Comparison of ENCODE assay signal across 12 cellular contexts in the genomic region with DNA sequence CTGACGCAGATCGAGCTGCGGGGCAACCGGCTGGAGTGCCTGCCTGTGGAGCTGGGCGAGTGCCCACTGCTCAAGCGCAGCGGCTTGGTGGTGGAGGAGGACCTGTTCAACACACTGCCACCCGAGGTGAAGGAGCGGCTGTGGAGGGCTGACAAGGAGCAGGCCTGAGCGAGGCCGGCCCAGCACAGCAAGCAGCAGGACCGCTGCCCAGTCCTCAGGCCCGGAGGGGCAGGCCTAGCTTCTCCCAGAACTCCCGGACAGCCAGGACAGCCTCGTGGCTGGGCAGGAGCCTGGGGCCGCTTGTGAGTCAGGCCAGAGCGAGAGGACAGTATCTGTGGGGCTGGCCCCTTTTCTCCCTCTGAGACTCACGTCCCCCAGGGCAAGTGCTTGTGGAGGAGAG. TPM values are rescaled to one million over a fixed set of nuclear protein-coding genes. Genes with fewer than 3 reads are reported as not detected.
DNase-seq lines count a peak whose midpoint lies in the region; TF ChIP-seq lines count a peak whose summit lies in the region.
"Had no signal": no experiment of that assay in that cellular context is flagged by ENCODE, and none has a peak within 500 bp of the region (broad histone marks: within the 10 kb centered on the region; RNA-seq: fewer than 3 reads in every experiment).

No MANE protein-coding gene starts in this region.

- peak overlapping the region; percentile 88 to 94 for H3K9ac ChIP-seq in liver (ENCODE audit: low read depth in 1 of 2, low read length in 2 of 2)

- TF ChIP-seq CTCF in HFFc6 (IDR thresholded peaks at IDR 0.05) (no peak), coronary artery (IDR thresholded peaks at IDR 0.05) (no peak), liver (IDR thresholded peaks at IDR 0.05; ENCODE audit: low read depth, low read length, missing input control) (no peak)

- no peak overlapping the region for H3K4me3 Mint-ChIP-seq in HFFc6
- H3K4me3 Mint-ChIP-seq: activated CD4-positive, alpha-beta T cell treated with anti-CD3 and anti-CD28 coated beads, Interleukin-2, amount 10 ng/mL, durations not matched to agents 7 days and 5 days; activated naive CD8-positive, alpha-beta T cell treated with anti-CD3 and anti-CD28 coated beads for 36 hours; CD4-positive, CD25-positive, alpha-beta regulatory T cell; natural killer cell treated with Interleukin-12 subunit alpha and Interleukin-12 subunit beta and Interleukin-15 and Interleukin-18, amount 100 ng/mL, for 72 hours had no signal

- H3K36me3 ChIP-seq in liver (ENCODE audit: control insufficient read depth in 4 of 4, insufficient read depth in 3 of 4, low read depth in 1 of 4, low read length in 3 of 4), result peaks cover 3 to 8% (median 5%) of the 10 kb centered on the region in 4 donors

- H3K4me1 Mint-ChIP-seq in HFFc6 (ENCODE audit: low read depth), result peaks cover 66% of the 10 kb centered on the region

- no peak for TF ChIP-seq RAD21 in liver (IDR thresholded peaks at IDR 0.05)

- 28% methylated on average over 18 of the region's 18 CpGs for WGBS in liver

- no peaks in the 10 kb centered on the region for H3K9me3 Mint-ChIP-seq in HFFc6
- H3K9me3 Mint-ChIP-seq: activated CD4-positive, alpha-beta T cell treated with anti-CD3 and anti-CD28 coated beads, Interleukin-2, amount 10 ng/mL, durations not matched to agents 7 days and 5 days; activated naive CD8-positive, alpha-beta T cell treated with anti-CD3 and anti-CD28 coated beads for 36 hours; CD4-positive, CD25-positive, alpha-beta regulatory T cell; natural killer cell treated with Interleukin-12 subunit alpha and Interleukin-12 subunit beta and Interleukin-15 and Interleukin-18, amount 100 ng/mL, for 72 hours had no signal

- H3K9me3 ChIP-seq in liver (ENCODE audit: control insufficient read depth in 4 of 4, low read length in 3 of 4), result no peaks in the 10 kb centered on the region

- no peaks in the 10 kb centered on the region for H3K27me3 ChIP-seq in liver (ENCODE audit: control insufficient read depth in 4 of 4, insufficient read depth in 4 of 4, low read length in 3 of 4)

- peak overlapping the region; percentile 0 for H3K4me3 ChIP-seq in coronary artery
- H3K4me3 ChIP-seq in liver (ENCODE audit: low read depth in 1 of 3, low read length in 3 of 3), result peak overlapping the region; percentile 63 to 95 (median 66)

- peaks cover 3% of the 10 kb centered on the region for H3K27me3 Mint-ChIP-seq in HFFc6 (ENCODE audit: insufficient read depth)
- H3K27me3 Mint-ChIP-seq: activated CD4-positive, alpha-beta T cell treated with anti-CD3 and anti-CD28 coated beads, Interleukin-2, amount 10 ng/mL, durations not matched to agents 7 days and 5 days; activated naive CD8-positive, alpha-beta T cell treated with anti-CD3 and anti-CD28 coated beads for 36 hours; CD4-positive, CD25-positive, alpha-beta regulatory T cell; natural killer cell treated with Interleukin-12 subunit alpha and Interleukin-12 subunit beta and Interleukin-15 and Interleukin-18, amount 100 ng/mL, for 72 hours had no signal

- H3K27ac ChIP-seq in coronary artery (peak overlapping the region; percentile 92 to 94), liver (ENCODE audit: low read depth in 1 of 2, low read length in 2 of 2) (peak overlapping the region; percentile 84 to 95), substantia nigra (ENCODE audit: low read depth, low read length, poor library complexity, severe bottlenecking) (peak overlapping the region; percentile 75)

- peaks cover 25% of the 10 kb centered on the region for H3K36me3 Mint-ChIP-seq in HFFc6 (ENCODE audit: low read depth)
- H3K36me3 Mint-ChIP-seq: natural killer cell treated with Interleukin-12 subunit alpha and Interleukin-12 subunit beta and Interleukin-15 and Interleukin-18, amount 100 ng/mL, for 72 hours had no signal

- peak; percentile 55 for DNase-seq in HFFc6
- no peak for DNase-seq in coronary artery (ENCODE audit: low spot score)
- DNase-seq in substantia nigra (lab: John Stamatoyannopoulos, UW), result peak in 11 of 49 donors; percentile 18 to 73 (median 33)
- DNase-seq in activated naive CD4-positive, alpha-beta T cell treated with Interleukin-2 at 50 U/mL for 16 hours, result no peak
- DNase-seq in activated CD4-positive, alpha-beta T cell treated with anti-CD3 and anti-CD28 coated beads, Interleukin-2, amount 50 U/mL, for 4 hours, result no peak
- DNase-seq in activated naive CD4-positive, alpha-beta T cell (lab: John Stamatoyannopoulos, UW), result no peak
- DNase-seq in iPS-NIHi7 (ENCODE audit: extremely low spot score), result no peak
- DNase-seq: activated CD4-positive, alpha-beta T cell treated with anti-CD3 and anti-CD28 coated beads, Interleukin-2, amount 10 ng/mL, durations not matched to agents 7 days and 5 days; activated naive CD8-positive, alpha-beta T cell treated with anti-CD3 and anti-CD28 coated beads for 36 hours; CD4-positive, CD25-positive, alpha-beta regulatory T cell had no signal

- peaks cover 10 to 69% (median 46%) of the 10 kb centered on the region in 4 donors for H3K4me1 ChIP-seq in liver (ENCODE audit: control insufficient read depth in 4 of 4, insufficient read depth in 4 of 4, low read length in 3 of 4)

- peak overlapping the region; percentile 81 for H3K27ac Mint-ChIP-seq in HFFc6
- H3K27ac Mint-ChIP-seq: activated CD4-positive, alpha-beta T cell treated with anti-CD3 and anti-CD28 coated beads, Interleukin-2, amount 10 ng/mL, durations not matched to agents 7 days and 5 days; activated naive CD8-positive, alpha-beta T cell treated with anti-CD3 and anti-CD28 coated beads for 36 hours; natural killer cell treated with Interleukin-12 subunit alpha and Interleukin-12 subunit beta and Interleukin-15 and Interleukin-18, amount 100 ng/mL, for 72 hours had no signal

TF ChIP-seq in liver, 16 proteins besides CTCF, POLR2A, EP300 and RAD21 (continues in another document):
- TF ChIP-seq GABPA (IDR thresholded peaks at IDR 0.05 in 1 of 2, conservative IDR thresholded peaks at IDR 0.05 in 1 of 2) (no peak), HNF4G (IDR thresholded peaks at IDR 0.05) (no peak), FOXA2 (IDR thresholded peaks at IDR 0.05) (no peak), NR2F2 (IDR thresholded peaks at IDR 0.05) (no peak), JUND (IDR thresholded peaks at IDR 0.05) (no peak), EGR1 (IDR thresholded peaks at IDR 0.05; ENCODE audit: low read depth in 2 of 2) (no peak), FOXA1 (IDR thresholded peaks at IDR 0.05) (no peak), YY1 (IDR thresholded peaks at IDR 0.05) (no peak)
- TF ChIP-seq, protein P1, sequence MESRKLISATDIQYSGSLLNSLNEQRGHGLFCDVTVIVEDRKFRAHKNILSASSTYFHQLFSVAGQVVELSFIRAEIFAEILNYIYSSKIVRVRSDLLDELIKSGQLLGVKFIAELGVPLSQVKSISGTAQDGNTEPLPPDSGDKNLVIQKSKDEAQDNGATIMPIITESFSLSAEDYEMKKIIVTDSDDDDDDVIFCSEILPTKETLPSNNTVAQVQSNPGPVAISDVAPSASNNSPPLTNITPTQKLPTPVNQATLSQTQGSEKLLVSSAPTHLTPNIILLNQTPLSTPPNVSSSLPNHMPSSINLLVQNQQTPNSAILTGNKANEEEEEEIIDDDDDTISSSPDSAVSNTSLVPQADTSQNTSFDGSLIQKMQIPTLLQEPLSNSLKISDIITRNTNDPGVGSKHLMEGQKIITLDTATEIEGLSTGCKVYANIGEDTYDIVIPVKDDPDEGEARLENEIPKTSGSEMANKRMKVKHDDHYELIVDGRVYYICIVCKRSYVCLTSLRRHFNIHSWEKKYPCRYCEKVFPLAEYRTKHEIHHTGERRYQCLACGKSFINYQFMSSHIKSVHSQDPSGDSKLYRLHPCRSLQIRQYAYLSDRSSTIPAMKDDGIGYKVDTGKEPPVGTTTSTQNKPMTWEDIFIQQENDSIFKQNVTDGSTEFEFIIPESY (IDR thresholded peaks at IDR 0.05), result no peak
- TF ChIP-seq, protein P2, sequence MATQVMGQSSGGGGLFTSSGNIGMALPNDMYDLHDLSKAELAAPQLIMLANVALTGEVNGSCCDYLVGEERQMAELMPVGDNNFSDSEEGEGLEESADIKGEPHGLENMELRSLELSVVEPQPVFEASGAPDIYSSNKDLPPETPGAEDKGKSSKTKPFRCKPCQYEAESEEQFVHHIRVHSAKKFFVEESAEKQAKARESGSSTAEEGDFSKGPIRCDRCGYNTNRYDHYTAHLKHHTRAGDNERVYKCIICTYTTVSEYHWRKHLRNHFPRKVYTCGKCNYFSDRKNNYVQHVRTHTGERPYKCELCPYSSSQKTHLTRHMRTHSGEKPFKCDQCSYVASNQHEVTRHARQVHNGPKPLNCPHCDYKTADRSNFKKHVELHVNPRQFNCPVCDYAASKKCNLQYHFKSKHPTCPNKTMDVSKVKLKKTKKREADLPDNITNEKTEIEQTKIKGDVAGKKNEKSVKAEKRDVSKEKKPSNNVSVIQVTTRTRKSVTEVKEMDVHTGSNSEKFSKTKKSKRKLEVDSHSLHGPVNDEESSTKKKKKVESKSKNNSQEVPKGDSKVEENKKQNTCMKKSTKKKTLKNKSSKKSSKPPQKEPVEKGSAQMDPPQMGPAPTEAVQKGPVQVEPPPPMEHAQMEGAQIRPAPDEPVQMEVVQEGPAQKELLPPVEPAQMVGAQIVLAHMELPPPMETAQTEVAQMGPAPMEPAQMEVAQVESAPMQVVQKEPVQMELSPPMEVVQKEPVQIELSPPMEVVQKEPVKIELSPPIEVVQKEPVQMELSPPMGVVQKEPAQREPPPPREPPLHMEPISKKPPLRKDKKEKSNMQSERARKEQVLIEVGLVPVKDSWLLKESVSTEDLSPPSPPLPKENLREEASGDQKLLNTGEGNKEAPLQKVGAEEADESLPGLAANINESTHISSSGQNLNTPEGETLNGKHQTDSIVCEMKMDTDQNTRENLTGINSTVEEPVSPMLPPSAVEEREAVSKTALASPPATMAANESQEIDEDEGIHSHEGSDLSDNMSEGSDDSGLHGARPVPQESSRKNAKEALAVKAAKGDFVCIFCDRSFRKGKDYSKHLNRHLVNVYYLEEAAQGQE (IDR thresholded peaks at IDR 0.05), result no peak

RNA-seq across cellular contexts. Expression of a gene that starts 4.6 kb away (rescaled TPM):
- total RNA-seq in HFFc6 (2021; fragmentation: NEBNext Ultra II Directional; extraction: Animal tissue kit (Norgen Biotek cat#: 25700)), result 10 to 100 TPM in 3 of 6 experiments, 1 to 10 TPM in 3; 6.8 to 13.9 (median 10.0) TPM
- total RNA-seq in liver, result 10 to 100 TPM in 1 of 2 donors, 1 to 10 TPM in 1; 9.2 to 28.4 TPM
- 10 to 100 TPM; 34.2 to 72.8 TPM for polyA plus RNA-seq in liver

RNA-seq across cellular contexts. Expression of a gene that starts 31.2 kb away (rescaled TPM):
- total RNA-seq in HFFc6 (2021; fragmentation: NEBNext Ultra II Directional; extraction: Animal tissue kit (Norgen Biotek cat#: 25700)), result 10 to 100 TPM; 27.8 to 34.4 (median 31.6) TPM
- total RNA-seq in liver, result 10 to 100 TPM; 10.0 to 13.4 TPM
- 10 to 100 TPM in 1 of 2 donors, 1 to 10 TPM in 1; 9.5 to 15.3 TPM for polyA plus RNA-seq in liver

RNA-seq across cellular contexts. Expression of a gene that starts 31.3 kb away (rescaled TPM):
- total RNA-seq in HFFc6 (2021; fragmentation: NEBNext Ultra II Directional; extraction: Animal tissue kit (Norgen Biotek cat#: 25700)), result 10 to 100 TPM; 42.1 to 58.2 (median 54.2) TPM
- 10 to 100 TPM; 31.4 to 34.7 TPM for total RNA-seq in liver
- 1 to 10 TPM; 6.9 to 7.0 TPM for polyA plus RNA-seq in liver

RNA-seq across cellular contexts. Expression of a gene that starts 34.3 kb away (rescaled TPM):
- 10 to 100 TPM; 37.8 to 51.9 (median 39.6) TPM for total RNA-seq in HFFc6 (2021; fragmentation: NEBNext Ultra II Directional; extraction: Animal tissue kit (Norgen Biotek cat#: 25700))
- 10 to 100 TPM; 15.8 to 22.8 TPM for total RNA-seq in liver
- 10 to 100 TPM; 14.6 to 19.9 TPM for polyA plus RNA-seq in liver

RNA-seq across cellular contexts. Expression of a gene that starts 34.5 kb away (rescaled TPM):
- total RNA-seq in HFFc6 (2021; fragmentation: NEBNext Ultra II Directional; extraction: Animal tissue kit (Norgen Biotek cat#: 25700)), result 1 to 10 TPM; 6.7 to 9.0 (median 8.3) TPM
- total RNA-seq in liver, result 1 to 10 TPM; 6.9 to 8.1 TPM
- 1 to 10 TPM; 3.8 to 8.0 TPM for polyA plus RNA-seq in liver
